In genomic region chr5:99349842-99350241, GRCh38 we compare ENCODE assay signal across 16 cellular contexts.
"Had no signal": no experiment of that assay in that cellular context is flagged by ENCODE, and none has a peak within 500 bp of the region (broad histone marks: within the 10 kb centered on the region; RNA-seq: fewer than 3 reads in every experiment).

No MANE protein-coding gene starts in this region.

- ATAC-seq: left ventricle myocardium superior; naive thymus-derived CD8-positive, alpha-beta T cell; stimulated activated naive B cell treated with anti-CD40 and anti-IgM and Interleukin-4, amounts not matched to agents 10 μg/mL and 1 μg/mL and 100 μg/mL, for 72 hours had no signal

- H3K27me3 ChIP-seq: esophagus squamous epithelium, right atrium auricular region, thyroid gland had no signal

- H3K4me1 ChIP-seq: esophagus squamous epithelium, right atrium auricular region, thyroid gland had no signal

- H3K36me3 ChIP-seq: esophagus squamous epithelium, right atrium auricular region, thyroid gland had no signal

- H3K9me3 ChIP-seq: thyroid gland had no signal

- DNase-seq: activated CD4-positive, alpha-beta T cell treated with anti-CD3 and anti-CD28 coated beads, Interleukin-2, amount 10 ng/mL, durations not matched to agents 24 days and 14 days; activated CD4-positive, CD25-positive, alpha-beta regulatory T cell; activated CD8-positive, alpha-beta memory T cell treated with anti-CD3 and anti-CD28 coated beads for 24 hours; activated naive CD8-positive, alpha-beta T cell treated with anti-CD3 and anti-CD28 coated beads, Interleukin-2, amount 10 ng/mL, durations not matched to agents 7 days and 5 days; effector CD4-positive, alpha-beta T cell; esophagus squamous epithelium; hippocampal formation; left ventricle myocardium superior; mesenchymal stem cell; naive thymus-derived CD8-positive, alpha-beta T cell; posterior cingulate gyrus; stimulated activated CD4-positive, alpha-beta T cell treated with anti-CD3 and anti-CD28 coated beads, Interleukin-4, amount 100 ng/mL, for 1 hour; stimulated activated naive B cell treated with anti-CD40 and anti-IgM and Interleukin-4, amounts not matched to agents 10 μg/mL and 1 μg/mL and 100 μg/mL, for 72 hours; thyroid gland had no signal

- H3K4me3 ChIP-seq: coronary artery, esophagus squamous epithelium, right atrium auricular region, thyroid gland had no signal

- H3K27ac ChIP-seq: coronary artery, esophagus squamous epithelium, right atrium auricular region, thyroid gland had no signal
